ENCODE assay signal across 9 cellular contexts in the genomic region with DNA sequence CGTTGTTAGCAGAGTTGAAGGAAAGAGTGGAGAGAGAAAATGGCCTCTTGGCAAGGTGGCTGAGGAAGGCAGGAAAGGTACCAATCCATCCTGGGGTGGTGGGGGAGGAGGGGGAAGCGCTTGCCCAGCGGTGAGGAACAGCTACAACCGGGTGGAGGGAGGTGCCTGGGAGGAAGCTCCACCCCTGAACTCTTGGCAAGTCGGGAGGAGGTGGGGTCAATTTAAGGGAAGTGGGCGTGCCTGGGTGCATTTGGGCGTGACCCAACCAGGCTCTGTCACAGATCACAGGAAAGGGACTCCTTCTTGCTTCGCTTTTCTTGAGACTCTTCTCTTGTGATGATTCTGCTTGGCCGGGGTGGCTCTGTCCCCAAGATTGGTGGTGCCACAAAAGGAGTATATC. TPM values are rescaled to one million over a fixed set of nuclear protein-coding genes. Genes with fewer than 3 reads are reported as not detected.
DNase-seq lines count a peak whose midpoint lies in the region; ATAC-seq lines count a peak whose summit lies in the region.
"Had no signal": no experiment of that assay in that cellular context is flagged by ENCODE, and none has a peak within 500 bp of the region (broad histone marks: within the 10 kb centered on the region; RNA-seq: fewer than 3 reads in every experiment).

No MANE protein-coding gene starts in this region.

- H3K4me3 Mint-ChIP-seq in CD4-positive, alpha-beta memory T cell: peak overlapping the region in 6 of 8 donors; percentile 22 to 72 (median 58)

- H3K36me3 ChIP-seq in CD4-positive, alpha-beta memory T cell (ENCODE audit: insufficient read depth, low read length): peaks cover 13% of the 10 kb centered on the region

- peaks cover 0 to 2% (median 0%) of the 10 kb centered on the region in 8 donors for H3K9me3 Mint-ChIP-seq in CD4-positive, alpha-beta memory T cell

- peaks cover 8 to 16% (median 12%) of the 10 kb centered on the region in 4 donors for H3K4me1 Mint-ChIP-seq in CD4-positive, alpha-beta memory T cell

- peaks cover 15 to 29% of the 10 kb centered on the region in 2 donors for H3K36me3 Mint-ChIP-seq in CD4-positive, alpha-beta memory T cell

- H3K27me3 ChIP-seq in CD4-positive, alpha-beta memory T cell (ENCODE audit: insufficient read depth, low read length): no peaks in the 10 kb centered on the region

- no peaks in the 10 kb centered on the region for H3K27me3 Mint-ChIP-seq in CD4-positive, alpha-beta memory T cell

- no peak overlapping the region for H3K4me3 ChIP-seq in CD4-positive, alpha-beta memory T cell (ENCODE audit: low read length in 2 of 2)

- intact Hi-C loops in CD4-positive, alpha-beta memory T cell (cut with micrococcal nuclease): loop anchor here (1.0 to 10.0 kb wide), 3 partner anchors 41 to 389 kb away; a partner anchor contains a TSS
- intact Hi-C loops in Right ventricle myocardium inferior (cut with DNase I): loop anchor here (5.0 kb wide), 1 partner anchor 42 kb away; a partner anchor contains a TSS

- H3K27ac ChIP-seq in CD4-positive, alpha-beta memory T cell (ENCODE audit: low read depth, low read length): no peak overlapping the region
- H3K27ac ChIP-seq: KMS-11 had no signal

- peak; percentile 81 to 87 (median 83) for DNase-seq in CD4-positive, alpha-beta memory T cell
- DNase-seq in SIG-M5 treated with dmso at 0.1 percent for 504 hours (lab: John Stamatoyannopoulos, UW; ENCODE audit: unreplicated experiment) (peak; percentile 87), activated gamma-delta T cell (lab: John Stamatoyannopoulos, UW) (peak; percentile 20), Right ventricle myocardium inferior (ENCODE audit: missing footprints) (peak; percentile 85), middle frontal gyrus (ENCODE audit: extremely low spot score, low spot score) (no peak)
- DNase-seq in stimulated activated CD4-positive, alpha-beta T cell treated with anti-CD3 and anti-CD28 coated beads, Interleukin-12 subunit alpha, Interleukin-12 subunit beta, amount 100 ng/mL, for 4 hours: peak; percentile 61

- peak overlapping the region; percentile 75 to 91 (median 82) for H3K27ac Mint-ChIP-seq in CD4-positive, alpha-beta memory T cell

- POLR2A ChIA-PET in CD4-positive, alpha-beta memory T cell (lab: Charles Lee; ENCODE audit: partially characterized antibody): interaction anchor here (1.2 to 2.2 kb wide), 5 partner anchors 42 to 99 kb away, joined by 4 to 7 read pairs (median 4); no protein-coding TSS in a partner anchor

- H3K9me3 ChIP-seq in CD4-positive, alpha-beta memory T cell (ENCODE audit: control insufficient read depth in 1 of 2, low read length in 2 of 2): no peaks in the 10 kb centered on the region

- H3K4me1 ChIP-seq in CD4-positive, alpha-beta memory T cell (ENCODE audit: insufficient read depth, low read length): peaks cover 12% of the 10 kb centered on the region

- CTCF ChIA-PET in CD4-positive, alpha-beta memory T cell (lab: Charles Lee; ENCODE audit: partially characterized antibody): interaction anchor here (0.9 to 8.0 kb wide), 4 partner anchors 33 to 98 kb away, joined by 3 to 291 read pairs (median 4); no protein-coding TSS in a partner anchor

- peak; percentile 98 for ATAC-seq in GM19397 (IDR thresholded peaks at IDR 0.05; ENCODE audit: unreplicated experiment)
- ATAC-seq in HG03378 (IDR thresholded peaks at IDR 0.05; ENCODE audit: unreplicated experiment): peak; percentile 95
- ATAC-seq in Right ventricle myocardium inferior: peak; percentile 91

RNA-seq across cellular contexts. Expression of a gene that starts 41.7 kb away (rescaled TPM):
- total RNA-seq in CD4-positive, alpha-beta memory T cell: 10 to 100 TPM; 14.0 to 14.2 TPM
- polyA plus RNA-seq in CD4-positive, alpha-beta memory T cell: 1 to 10 TPM in 1 of 2 donors, under 1 TPM in 1; 0.09 to 4.5 TPM
- 11.3 TPM for total RNA-seq in Right ventricle myocardium inferior
